20 cellular contexts compared by ENCODE assay signal in the genomic region with DNA sequence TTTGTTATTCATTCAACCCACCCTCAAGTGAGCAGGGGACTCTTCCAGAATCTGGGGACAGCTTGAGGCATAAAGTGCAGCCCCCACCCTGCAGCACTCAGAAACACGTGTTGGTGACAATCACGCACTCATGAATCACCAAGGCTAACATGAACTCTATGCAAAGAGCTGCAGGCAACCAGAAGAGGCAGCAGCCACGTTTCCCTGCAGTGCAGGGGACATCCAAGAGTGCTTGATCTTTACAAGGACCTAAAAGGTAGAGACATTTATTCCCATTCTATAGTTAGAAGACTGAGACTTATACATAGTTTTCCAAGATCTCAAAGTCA.
DNase-seq lines count a peak whose midpoint lies in the region; ATAC-seq, FAIRE-seq and TF ChIP-seq lines count a peak whose summit lies in the region.
"Had no signal": no experiment of that assay in that cellular context is flagged by ENCODE, and none has a peak within 500 bp of the region (broad histone marks: within the 10 kb centered on the region; RNA-seq: fewer than 3 reads in every experiment).

No MANE protein-coding gene starts in this region.

- no peaks in the 10 kb centered on the region for H3K27me3 ChIP-seq in bronchial epithelial cell (ENCODE audit: control insufficient read depth, insufficient read depth, low read length)
- H3K27me3 ChIP-seq: foreskin keratinocyte, sigmoid colon, SJCRH30 had no signal

- no peaks in the 10 kb centered on the region for H3K36me3 ChIP-seq in bronchial epithelial cell (ENCODE audit: control insufficient read depth, insufficient read depth, low read length)
- H3K36me3 ChIP-seq: sigmoid colon, SJCRH30 had no signal

- H3K4me3 Mint-ChIP-seq in activated naive CD8-positive, alpha-beta T cell = peak overlapping the region; percentile 80
- no peak overlapping the region for H3K4me3 Mint-ChIP-seq in activated naive CD8-positive, alpha-beta T cell treated with anti-CD3 and anti-CD28 coated beads, Interleukin-2, amount 50 U/mL, for 24 hours
- H3K4me3 Mint-ChIP-seq in stimulated activated effector memory CD8-positive, alpha-beta T cell treated with anti-CD3 and anti-CD28 coated beads, Interleukin-12 subunit alpha, Interleukin-12 subunit beta, amount 100 ng/mL, for 72 hours = no peak overlapping the region

- TF ChIP-seq CTCF in bronchial epithelial cell (IDR thresholded peaks at IDR 0.05; ENCODE audit: insufficient read depth, low read length, severe bottlenecking) = no peak

- H3K27ac ChIP-seq in caudate nucleus (ENCODE audit: low read depth, low read length) = no peak overlapping the region
- H3K27ac ChIP-seq: parathyroid adenoma, SJCRH30 had no signal

- H3K27ac Mint-ChIP-seq in activated naive CD8-positive, alpha-beta T cell = peak overlapping the region; percentile 96
- H3K27ac Mint-ChIP-seq in activated naive CD8-positive, alpha-beta T cell treated with anti-CD3 and anti-CD28 coated beads, Interleukin-2, amount 50 U/mL, for 24 hours = no peak overlapping the region
- peak overlapping the region; percentile 54 for H3K27ac Mint-ChIP-seq in stimulated activated effector memory CD8-positive, alpha-beta T cell treated with anti-CD3 and anti-CD28 coated beads, Interleukin-12 subunit alpha, Interleukin-12 subunit beta, amount 100 ng/mL, for 72 hours

- H3K9me3 Mint-ChIP-seq in activated naive CD8-positive, alpha-beta T cell (ENCODE audit: low read depth) = no peaks in the 10 kb centered on the region
- no peaks in the 10 kb centered on the region for H3K9me3 Mint-ChIP-seq in activated naive CD8-positive, alpha-beta T cell treated with anti-CD3 and anti-CD28 coated beads, Interleukin-2, amount 50 U/mL, for 24 hours
- no peaks in the 10 kb centered on the region for H3K9me3 Mint-ChIP-seq in stimulated activated effector memory CD8-positive, alpha-beta T cell treated with anti-CD3 and anti-CD28 coated beads, Interleukin-12 subunit alpha, Interleukin-12 subunit beta, amount 100 ng/mL, for 72 hours
- H3K9me3 Mint-ChIP-seq: activated CD4-positive, alpha-beta T cell treated with anti-CD3 and anti-CD28 coated beads, Interleukin-2, amount 10 ng/mL, durations not matched to agents 24 days and 14 days had no signal

- H3K36me3 Mint-ChIP-seq in activated naive CD8-positive, alpha-beta T cell = no peaks in the 10 kb centered on the region
- no peaks in the 10 kb centered on the region for H3K36me3 Mint-ChIP-seq in activated naive CD8-positive, alpha-beta T cell treated with anti-CD3 and anti-CD28 coated beads, Interleukin-2, amount 50 U/mL, for 24 hours (ENCODE audit: low read depth)
- H3K36me3 Mint-ChIP-seq in stimulated activated effector memory CD8-positive, alpha-beta T cell treated with anti-CD3 and anti-CD28 coated beads, Interleukin-12 subunit alpha, Interleukin-12 subunit beta, amount 100 ng/mL, for 72 hours = no peaks in the 10 kb centered on the region
- H3K36me3 Mint-ChIP-seq: IgD-negative memory B cell had no signal

- H3K4me3 ChIP-seq in bronchial epithelial cell (ENCODE audit: low read depth, low read length) = no peak overlapping the region
- H3K4me3 ChIP-seq: GM23248, SJCRH30 had no signal

- FAIRE-seq in bronchial epithelial cell (lab: Jason Lieb, UNC) = no peak
- FAIRE-seq: colon, endothelial cell of umbilical vein had no signal

- DNase-seq in activated naive CD8-positive, alpha-beta T cell treated with anti-CD3 and anti-CD28 coated beads, Interleukin-2, amount 50 U/mL, for 24 hours = no peak
- peak; percentile 71 for DNase-seq in M059J (ENCODE audit: low read depth)
- peak; percentile 20 for DNase-seq in bronchial epithelial cell (ENCODE audit: low read depth)
- DNase-seq in stimulated activated effector memory CD8-positive, alpha-beta T cell treated with anti-CD3 and anti-CD28 coated beads, Interleukin-12 subunit alpha, Interleukin-12 subunit beta, amount 100 ng/mL, for 72 hours (ENCODE audit: low spot score in 2 of 2) = peak in 1 of 2 donors; percentile 37
- no peak for DNase-seq in T-helper 2 cell
- DNase-seq in caudate nucleus (lab: John Stamatoyannopoulos, UW) = no peak
- DNase-seq: activated CD4-positive, alpha-beta T cell treated with anti-CD3 and anti-CD28 coated beads, Interleukin-2, amount 10 ng/mL, durations not matched to agents 24 days and 14 days; NCI-H2081 treated with DMSO at 0.1 percent for 48 hours; NCI-H510A treated with DMSO at 0.1 percent for 48 hours; sigmoid colon; stimulated activated CD4-positive, alpha-beta T cell treated with anti-CD3 and anti-CD28 coated beads, Interleukin-1b, Interleukin-23, amount 100 ng/mL, for 48 hours had no signal

- ATAC-seq in activated naive CD8-positive, alpha-beta T cell treated with anti-CD3 and anti-CD28 coated beads, Interleukin-2, amount 50 U/mL, for 24 hours = no peak
- ATAC-seq in stimulated activated effector memory CD8-positive, alpha-beta T cell treated with anti-CD3 and anti-CD28 coated beads, Interleukin-12 subunit alpha, Interleukin-12 subunit beta, amount 100 ng/mL, for 72 hours = no peak
- no peak for ATAC-seq in GM19467 (IDR thresholded peaks at IDR 0.05; ENCODE audit: unreplicated experiment)

- H3K27me3 Mint-ChIP-seq in activated naive CD8-positive, alpha-beta T cell = no peaks in the 10 kb centered on the region
- no peaks in the 10 kb centered on the region for H3K27me3 Mint-ChIP-seq in activated naive CD8-positive, alpha-beta T cell treated with anti-CD3 and anti-CD28 coated beads, Interleukin-2, amount 50 U/mL, for 24 hours

- H3K4me1 Mint-ChIP-seq in activated naive CD8-positive, alpha-beta T cell (ENCODE audit: low read depth) = peaks cover 32% of the 10 kb centered on the region
- H3K4me1 Mint-ChIP-seq in activated naive CD8-positive, alpha-beta T cell treated with anti-CD3 and anti-CD28 coated beads, Interleukin-2, amount 50 U/mL, for 24 hours = peaks cover 29% of the 10 kb centered on the region
- H3K4me1 Mint-ChIP-seq in stimulated activated effector memory CD8-positive, alpha-beta T cell treated with anti-CD3 and anti-CD28 coated beads, Interleukin-12 subunit alpha, Interleukin-12 subunit beta, amount 100 ng/mL, for 72 hours = peaks cover 6% of the 10 kb centered on the region

Comparison
In these comparisons a context has a peak if more than half of its experiments do, and no peak if none do; other contexts are left out.
1. DNase-seq: peak in M059J (single experiment) and bronchial epithelial cell (single experiment); none in activated naive CD8-positive, alpha-beta T cell treated with anti-CD3 and anti-CD28 coated beads, Interleukin-2, amount 50 U/mL, for 24 hours (single experiment), T-helper 2 cell (0 of 5) and caudate nucleus (0 of 61).